ENCODE assay signal across 8 cellular contexts in the genomic region with DNA sequence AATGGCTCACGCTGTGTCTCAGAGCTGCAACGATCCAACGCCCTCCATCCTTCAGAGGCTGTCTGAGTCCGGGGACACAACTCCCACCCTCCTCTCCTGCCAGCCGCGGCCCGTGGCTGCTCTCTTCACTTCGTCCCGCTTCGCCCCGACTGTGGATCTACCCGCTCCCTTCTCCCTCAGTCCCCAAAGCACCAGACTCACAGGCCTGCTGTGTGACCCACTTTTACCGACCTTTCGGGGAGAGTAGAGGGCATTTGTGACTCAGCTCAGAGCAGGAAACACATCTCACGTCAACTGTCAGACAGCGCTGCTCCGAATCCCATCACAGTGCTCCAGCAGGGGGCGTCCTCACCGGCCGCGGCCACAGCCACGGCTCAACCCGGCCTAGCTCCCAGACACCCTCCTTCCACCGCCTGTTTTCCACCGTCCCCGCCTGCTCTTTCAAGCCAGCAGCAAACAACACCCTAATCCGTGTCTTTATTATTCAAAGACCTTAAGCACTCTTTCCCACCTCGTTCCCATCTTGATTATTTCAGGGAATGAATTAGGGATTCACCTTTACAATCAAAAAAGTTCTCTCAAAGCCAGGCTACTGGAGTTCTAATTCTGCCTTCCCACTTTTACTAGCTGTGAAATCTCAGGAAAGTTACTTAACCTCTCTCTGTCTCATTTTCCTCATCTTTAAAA. TPM values are rescaled to one million over a fixed set of nuclear protein-coding genes. Genes with fewer than 3 reads are reported as not detected.
DNase-seq lines count a peak whose midpoint lies in the region; ATAC-seq, FAIRE-seq and TF ChIP-seq lines count a peak whose summit lies in the region.

No MANE protein-coding gene starts in this region.

- TF ChIP-seq CTCF in fibroblast of lung (conservative IDR thresholded peaks at IDR 0.05 in 1 of 2, IDR thresholded peaks at IDR 0.05 in 1 of 2; ENCODE audit: low read depth in 1 of 2, low read length in 2 of 2): peak; percentile 85 to 87

- no peak overlapping the region for H3K4me3 ChIP-seq in fibroblast of lung (replicated peaks in 1 of 4; ENCODE audit: control extremely low read depth in 1 of 4, insufficient read depth in 1 of 4, low read depth in 3 of 4, low read length in 4 of 4)

- no peaks in the 10 kb centered on the region for H3K36me3 ChIP-seq in fibroblast of lung (ENCODE audit: control insufficient read depth, insufficient read depth, low read length)

- H3K36me3 Mint-ChIP-seq in activated T-cell treated with anti-CD3 and anti-CD28 coated beads, Interleukin-2, amount 50 U/mL, for 72 hours (ENCODE audit: insufficient read depth in 2 of 2): no peaks in the 10 kb centered on the region
- no peaks in the 10 kb centered on the region for H3K36me3 Mint-ChIP-seq in naive thymus-derived CD8-positive, alpha-beta T cell

- no peaks in the 10 kb centered on the region for H3K27me3 Mint-ChIP-seq in activated T-cell treated with anti-CD3 and anti-CD28 coated beads, Interleukin-2, amount 50 U/mL, for 72 hours (ENCODE audit: low read depth)
- peaks cover 5 to 22% (median 11%) of the 10 kb centered on the region in 5 donors for H3K27me3 Mint-ChIP-seq in naive thymus-derived CD8-positive, alpha-beta T cell

- H3K27ac ChIP-seq in fibroblast of lung (ENCODE audit: insufficient read depth, low read length): no peak overlapping the region

- TF ChIP-seq POLR2A in GM12891 (IDR thresholded peaks at IDR 0.05; ENCODE audit: low read depth, low read length): no peak

- peak; percentile 65 for ATAC-seq in HG03196 (IDR thresholded peaks at IDR 0.05; ENCODE audit: unreplicated experiment)
- ATAC-seq in activated T-cell treated with anti-CD3 and anti-CD28 coated beads, Interleukin-2, amount 50 U/mL, for 72 hours (replicated peaks in 1 of 2): peak; percentile 98 to 99
- ATAC-seq in naive thymus-derived CD8-positive, alpha-beta T cell: peak; percentile 97 to 99

- no peaks in the 10 kb centered on the region for H3K4me1 ChIP-seq in fibroblast of lung (ENCODE audit: control insufficient read depth, extremely low read depth, insufficient read depth, low read length)

- no peaks in the 10 kb centered on the region for H3K79me2 ChIP-seq in fibroblast of lung (ENCODE audit: control insufficient read depth, insufficient read depth, low read length)

- H3K27me3 ChIP-seq in fibroblast of lung (ENCODE audit: control insufficient read depth, insufficient read depth, low read length): peaks cover 7% of the 10 kb centered on the region

- H3K4me1 Mint-ChIP-seq in activated T-cell treated with anti-CD3 and anti-CD28 coated beads, Interleukin-2, amount 50 U/mL, for 72 hours (ENCODE audit: low read depth): peaks cover 23% of the 10 kb centered on the region
- peaks cover 5 to 19% (median 10%) of the 10 kb centered on the region in 4 donors for H3K4me1 Mint-ChIP-seq in naive thymus-derived CD8-positive, alpha-beta T cell

- H3K4me3 Mint-ChIP-seq in activated T-cell treated with anti-CD3 and anti-CD28 coated beads, Interleukin-2, amount 50 U/mL, for 72 hours: peak overlapping the region; percentile 74 to 85
- peak overlapping the region; percentile 77 to 93 (median 88) for H3K4me3 Mint-ChIP-seq in naive thymus-derived CD8-positive, alpha-beta T cell

- H3K9me3 ChIP-seq in fibroblast of lung (ENCODE audit: control insufficient read depth, insufficient read depth, low read depth, low read length): no peaks in the 10 kb centered on the region

- POLR2A ChIA-PET in naive thymus-derived CD8-positive, alpha-beta T cell (lab: Charles Lee): interaction anchor here (1.2 kb wide), 1 partner anchor 80 kb away, joined by 3 read pairs; the partner anchor contains the start of gene RACGAP1

- H3K9ac ChIP-seq in fibroblast of lung (ENCODE audit: insufficient read depth, low read length): no peak overlapping the region

- H3K27ac Mint-ChIP-seq in activated T-cell treated with anti-CD3 and anti-CD28 coated beads, Interleukin-2, amount 50 U/mL, for 72 hours: peak overlapping the region; percentile 62
- peak overlapping the region; percentile 22 to 90 (median 67) for H3K27ac Mint-ChIP-seq in naive thymus-derived CD8-positive, alpha-beta T cell

- peak; percentile 84 for DNase-seq in GM12891 (ENCODE audit: insufficient read length, low spot score)
- peak; percentile 91 to 94 for DNase-seq in activated T-cell treated with anti-CD3 and anti-CD28 coated beads, Interleukin-2, amount 50 U/mL, for 72 hours
- peak; percentile 65 to 79 for DNase-seq in fibroblast of lung (ENCODE audit: low read depth in 2 of 2)
- peak; percentile 42 to 80 (median 69) for DNase-seq in naive thymus-derived CD8-positive, alpha-beta T cell
- peak; percentile 68 to 72 for DNase-seq in stimulated activated CD8-positive, alpha-beta memory T cell treated with anti-CD3 and anti-CD28 coated beads, Interleukin-7, amount 100 ng/mL, for 4 hours (ENCODE audit: low read depth in 2 of 2)
- no peak for DNase-seq in NCI-H2196 treated with DMSO at 0.1 percent for 48 hours (lab: John Stamatoyannopoulos, UW; ENCODE audit: unreplicated experiment)

- H3K4me2 ChIP-seq in fibroblast of lung (ENCODE audit: extremely low read depth, insufficient read depth, low read length): no peak overlapping the region

- peak overlapping the region; percentile 80 for H2AFZ ChIP-seq in fibroblast of lung (ENCODE audit: low read length)

- FAIRE-seq in GM12891 (lab: Jason Lieb, UNC): peak; percentile 98

- H3K9me3 Mint-ChIP-seq in activated T-cell treated with anti-CD3 and anti-CD28 coated beads, Interleukin-2, amount 50 U/mL, for 72 hours: no peaks in the 10 kb centered on the region
- no peaks in the 10 kb centered on the region for H3K9me3 Mint-ChIP-seq in naive thymus-derived CD8-positive, alpha-beta T cell

- no peaks in the 10 kb centered on the region for H4K20me1 ChIP-seq in fibroblast of lung (ENCODE audit: control insufficient read depth, extremely low read depth, insufficient read depth, low read length)

TF ChIP-seq in GM12891, 5 proteins besides CTCF, POLR2A, EP300 and RAD21:
- TF ChIP-seq TAF1 (IDR thresholded peaks at IDR 0.05; ENCODE audit: low read depth, low read length) (no peak), POLR2AphosphoS5 (IDR thresholded peaks at IDR 0.05; ENCODE audit: low read depth, low read length) (no peak), SPI1 (IDR thresholded peaks at IDR 0.05; ENCODE audit: low read depth, low read length) (no peak), POU2F2 (IDR thresholded peaks at IDR 0.05; ENCODE audit: low read depth, low read length) (no peak), PAX5 (IDR thresholded peaks at IDR 0.05; ENCODE audit: insufficient read depth, low read length, severe bottlenecking) (no peak)

TF ChIP-seq in PFSK-1, 5 proteins besides CTCF, POLR2A, EP300 and RAD21 (continues in another document):
- TF ChIP-seq TAF1 (IDR thresholded peaks at IDR 0.05; ENCODE audit: borderline replicate concordance, insufficient read depth, low read length) (0 out of 2 replicates have a peak, but pooled peaks have one; percentile 34), FOXP2 (optimal IDR thresholded peaks at IDR 0.05; ENCODE audit: borderline replicate concordance, extremely low read depth, extremely low read length, insufficient read depth) (peak; percentile 61), SIN3A (IDR thresholded peaks at IDR 0.05; ENCODE audit: borderline replicate concordance, insufficient read depth, low read length) (no peak)

RNA-seq across cellular contexts. Expression of gene AQP2, which starts 5.0 kb away (rescaled TPM):
- not detected for polyA plus RNA-seq in GM12891 (2012; ENCODE audit: low read depth, missing spikeins)
- polyA plus RNA-seq in PFSK-1 (2012; ENCODE audit: insufficient read length, low read depth): not detected
- total RNA-seq in activated T-cell treated with anti-CD3 and anti-CD28 coated beads, Interleukin-2, amount 50 U/mL, for 72 hours: not detected
- total RNA-seq in fibroblast of lung: not detected in 2 replicates
- polyA plus RNA-seq in fibroblast of lung: not detected in 2 replicates
- polyA plus RNA-seq in fibroblast of lung (2012): not detected in 2 replicates
- not detected in 2 replicates for polyA minus RNA-seq in fibroblast of lung (ENCODE audit: low replicate concordance)
- not detected for total RNA-seq in naive thymus-derived CD8-positive, alpha-beta T cell
- polyA plus RNA-seq in naive thymus-derived CD8-positive, alpha-beta T cell: not detected

RNA-seq across cellular contexts. Expression of gene AQP5, which starts 16.1 kb away (rescaled TPM):
- polyA plus RNA-seq in GM12891 (2012; ENCODE audit: low read depth, missing spikeins): not detected
- not detected for polyA plus RNA-seq in PFSK-1 (2012; ENCODE audit: insufficient read length, low read depth)
- not detected for total RNA-seq in activated T-cell treated with anti-CD3 and anti-CD28 coated beads, Interleukin-2, amount 50 U/mL, for 72 hours
- total RNA-seq in fibroblast of lung: under 0.01 TPM in 1 of 2 replicates, not detected in the other
- not detected in 2 replicates for polyA plus RNA-seq in fibroblast of lung
- not detected in 2 replicates for polyA plus RNA-seq in fibroblast of lung (2012)
- polyA minus RNA-seq in fibroblast of lung (ENCODE audit: low replicate concordance): not detected in 2 replicates
- not detected for total RNA-seq in naive thymus-derived CD8-positive, alpha-beta T cell
- polyA plus RNA-seq in naive thymus-derived CD8-positive, alpha-beta T cell: not detected

RNA-seq across cellular contexts. Expression of gene AQP6, which starts 27.2 kb away (rescaled TPM):
- not detected for polyA plus RNA-seq in GM12891 (2012; ENCODE audit: low read depth, missing spikeins)
- not detected for polyA plus RNA-seq in PFSK-1 (2012; ENCODE audit: insufficient read length, low read depth)
- not detected for total RNA-seq in activated T-cell treated with anti-CD3 and anti-CD28 coated beads, Interleukin-2, amount 50 U/mL, for 72 hours
- under 0.01 and 0.17 TPM in 2 replicates for total RNA-seq in fibroblast of lung
- polyA plus RNA-seq in fibroblast of lung: 0.06 TPM in 1 of 2 replicates, not detected in the other
- 0.06 TPM in 1 of 2 replicates, not detected in the other for polyA plus RNA-seq in fibroblast of lung (2012)
- polyA minus RNA-seq in fibroblast of lung (ENCODE audit: low replicate concordance): not detected in 2 replicates
- not detected for total RNA-seq in naive thymus-derived CD8-positive, alpha-beta T cell
- polyA plus RNA-seq in naive thymus-derived CD8-positive, alpha-beta T cell: not detected

RNA-seq across cellular contexts. Expression of gene FAIM2, which starts 41.8 kb away (rescaled TPM):
- polyA plus RNA-seq in GM12891 (2012; ENCODE audit: low read depth, missing spikeins): not detected
- polyA plus RNA-seq in PFSK-1 (2012; ENCODE audit: insufficient read length, low read depth): 0.53 TPM
- total RNA-seq in activated T-cell treated with anti-CD3 and anti-CD28 coated beads, Interleukin-2, amount 50 U/mL, for 72 hours: under 1 TPM; 0.39 to 0.67 TPM
- 0.50 and 3.6 TPM in 2 replicates for total RNA-seq in fibroblast of lung
- 1.00 and 7.3 TPM in 2 replicates for polyA plus RNA-seq in fibroblast of lung
- polyA plus RNA-seq in fibroblast of lung (2012): 1.2 and 7.3 TPM in 2 replicates
- polyA minus RNA-seq in fibroblast of lung (ENCODE audit: low replicate concordance): 0.67 and 28.2 TPM in 2 replicates
- not detected for total RNA-seq in naive thymus-derived CD8-positive, alpha-beta T cell
- under 1 TPM in 1 of 3 donors, not detected in 2; 0.39 TPM for polyA plus RNA-seq in naive thymus-derived CD8-positive, alpha-beta T cell
